Comparison of ENCODE assay signal across 20 cellular contexts in genomic region chr7:106124176-106124575, GRCh38.
"Had no signal": no experiment of that assay in that cellular context is flagged by ENCODE, and none has a peak within 500 bp of the region (broad histone marks: within the 10 kb centered on the region; RNA-seq: fewer than 3 reads in every experiment).

No MANE protein-coding gene starts in this region.

- H3K4me2 ChIP-seq: KMS-11, PC-9 had no signal

- H3K27me3 ChIP-seq: ascending aorta, body of pancreas had no signal

- H3K4me3 Mint-ChIP-seq: activated CD8-positive, alpha-beta memory T cell treated with anti-CD3 and anti-CD28 coated beads, Interleukin-2, amount 10 ng/mL, durations not matched to agents 7 days and 5 days; activated naive CD4-positive, alpha-beta T cell treated with anti-CD3 and anti-CD28 coated beads, Interleukin-2, amount 50 U/mL, for 24 hours; activated T-cell treated with anti-CD3 and anti-CD28 coated beads, Interleukin-2, amount 50 U/mL, for 24 hours; activated T-helper 1 cell treated with anti-CD3 and anti-CD28 coated beads, Interleukin-12 subunit alpha, Interleukin-12 subunit beta, Interleukin-2, Interleukin-4 antibody, amounts not matched to agents 30 ng/mL and 10 ng/mL and 1 ng/mL, durations not matched to agents 14 hours and 24 hours and 36 hours; central memory CD8-positive, alpha-beta T cell had no signal

- H3K4me1 Mint-ChIP-seq: central memory CD8-positive, alpha-beta T cell had no signal

- H3K9ac ChIP-seq: KMS-11 had no signal

- H3K36me3 ChIP-seq: ascending aorta had no signal

- H3K27me3 Mint-ChIP-seq: activated naive CD4-positive, alpha-beta T cell treated with anti-CD3 and anti-CD28 coated beads, Interleukin-2, amount 50 U/mL, for 24 hours; activated T-cell treated with anti-CD3 and anti-CD28 coated beads, Interleukin-2, amount 50 U/mL, for 24 hours; central memory CD8-positive, alpha-beta T cell had no signal

- H3K4me3 ChIP-seq: ascending aorta, body of pancreas, PC-9 had no signal

- H3K27ac ChIP-seq: ascending aorta, body of pancreas, KMS-11, PC-9 had no signal

- H2AFZ ChIP-seq: PC-9 had no signal

- ATAC-seq: activated CD4-positive, CD25-positive, alpha-beta regulatory T cell treated with anti-CD3 and anti-CD28 coated beads, Interleukin-2, amount 50 U/mL, for 24 hours; activated CD8-positive, alpha-beta memory T cell treated with anti-CD3 and anti-CD28 coated beads, Interleukin-2, amount 10 ng/mL, durations not matched to agents 7 days and 5 days; body of pancreas had no signal

- H3K9me3 ChIP-seq: ascending aorta, body of pancreas had no signal

- H3K4me1 ChIP-seq: ascending aorta, body of pancreas had no signal

- H3K36me3 Mint-ChIP-seq: activated CD8-positive, alpha-beta memory T cell treated with anti-CD3 and anti-CD28 coated beads, Interleukin-2, amount 10 ng/mL, durations not matched to agents 7 days and 5 days; activated naive CD4-positive, alpha-beta T cell treated with anti-CD3 and anti-CD28 coated beads, Interleukin-2, amount 50 U/mL, for 24 hours had no signal

- H3K27ac Mint-ChIP-seq: activated CD8-positive, alpha-beta memory T cell treated with anti-CD3 and anti-CD28 coated beads, Interleukin-2, amount 10 ng/mL, durations not matched to agents 7 days and 5 days; activated naive CD4-positive, alpha-beta T cell treated with anti-CD3 and anti-CD28 coated beads, Interleukin-2, amount 50 U/mL, for 24 hours; activated T-cell treated with anti-CD3 and anti-CD28 coated beads, Interleukin-2, amount 50 U/mL, for 24 hours; activated T-helper 1 cell treated with anti-CD3 and anti-CD28 coated beads, Interleukin-12 subunit alpha, Interleukin-12 subunit beta, Interleukin-2, Interleukin-4 antibody, amounts not matched to agents 30 ng/mL and 10 ng/mL and 1 ng/mL, durations not matched to agents 14 hours and 24 hours and 36 hours had no signal

- H3K9me3 Mint-ChIP-seq: activated naive CD4-positive, alpha-beta T cell treated with anti-CD3 and anti-CD28 coated beads, Interleukin-2, amount 50 U/mL, for 24 hours; activated T-cell treated with anti-CD3 and anti-CD28 coated beads, Interleukin-2, amount 50 U/mL, for 24 hours; activated T-helper 1 cell treated with anti-CD3 and anti-CD28 coated beads, Interleukin-12 subunit alpha, Interleukin-12 subunit beta, Interleukin-2, Interleukin-4 antibody, amounts not matched to agents 30 ng/mL and 10 ng/mL and 1 ng/mL, durations not matched to agents 14 hours and 24 hours and 36 hours; central memory CD8-positive, alpha-beta T cell had no signal

- DNase-seq: activated CD4-positive, alpha-beta T cell treated with anti-CD3 and anti-CD28 coated beads for 4 hours; activated CD8-positive, alpha-beta memory T cell treated with anti-CD3 and anti-CD28 coated beads, Interleukin-2, amount 10 ng/mL, durations not matched to agents 7 days and 5 days; activated effector memory CD4-positive, alpha-beta T cell treated with Interleukin-2 at 50 U/mL for 16 hours; activated naive CD4-positive, alpha-beta T cell; activated T-cell treated with anti-CD3 and anti-CD28 coated beads, Interleukin-2, amount 50 U/mL, for 24 hours; amniotic stem cell; body of pancreas; NCI-H1105; NCI-H1436; NCI-H1694 treated with DMSO at 0.1 percent for 48 hours; NCI-H2029 treated with DMSO at 0.1 percent for 48 hours; NCI-H524; PC-9; SIG-M5 had no signal
